ENCODE assay signal across 17 cellular contexts in genomic region chr13:113184568-113185440, GRCh38. TPM values are rescaled to one million over a fixed set of nuclear protein-coding genes. Genes with fewer than 3 reads are reported as not detected.
DNase-seq lines count a peak whose midpoint lies in the region; ATAC-seq, FAIRE-seq and TF ChIP-seq lines count a peak whose summit lies in the region.
"Had no signal": no experiment of that assay in that cellular context is flagged by ENCODE, and none has a peak within 500 bp of the region (broad histone marks: within the 10 kb centered on the region; RNA-seq: fewer than 3 reads in every experiment).

No MANE protein-coding gene starts in this region.

- intact Hi-C loops in IMR-90 (cut with micrococcal nuclease) (no loop called here), natural killer cell (cut with micrococcal nuclease) (loop anchor here (5.0 to 10.0 kb wide), 3 partner anchors 33 to 690 kb away; partner anchors contain the start of gene LAMP1)

- H4K5ac ChIP-seq in IMR-90 (ENCODE audit: low read depth, low read length): peak overlapping the region; percentile 15; the same call in 1 of the 2 replicates

- H2BK5ac ChIP-seq in IMR-90 (ENCODE audit: low read depth, low read length, poor library complexity, severe bottlenecking): peak overlapping the region; percentile 61

- no peak for TF ChIP-seq RAD21 in IMR-90 (IDR thresholded peaks at IDR 0.05; ENCODE audit: low read length)

- BruUV-seq in IMR-90 (replicated peaks; lab: Mats Ljungman, UMichigan): no TSS peak

- peak overlapping the region; percentile 60; the same call in 2 of the 3 replicates for H2BK15ac ChIP-seq in IMR-90 (ENCODE audit: low read depth, low read length)

- H3K27ac ChIP-seq in IMR-90 (ENCODE audit: insufficient read depth, low read length) (peak overlapping the region; percentile 30; the same call in 1 of the 2 replicates), astrocyte (ENCODE audit: low read depth, low read length) (no peak overlapping the region), neural progenitor cell (no peak overlapping the region)
- H3K27ac ChIP-seq: ovary, SK-N-MC had no signal

- TF ChIP-seq CTCF in IMR-90 (conservative IDR thresholded peaks at IDR 0.05; ENCODE audit: low read depth, low read length): no peak
- TF ChIP-seq CTCF in astrocyte (IDR thresholded peaks at IDR 0.05; ENCODE audit: insufficient read depth, low read depth, low read length): no peak
- no peak for TF ChIP-seq CTCF in natural killer cell (IDR thresholded peaks at IDR 0.05)
- no peak for TF ChIP-seq CTCF in neural progenitor cell (IDR thresholded peaks at IDR 0.05)

- no peak for FAIRE-seq in astrocyte (lab: Jason Lieb, UNC)
- FAIRE-seq: A204.1, D721Med had no signal

- POLR2A ChIA-PET in IMR-90 (lab: Charles Lee; ENCODE audit: unreplicated experiment): no interaction called here

- H3K9ac ChIP-seq in IMR-90 (ENCODE audit: low read depth, low read length) (no peak overlapping the region), astrocyte (ENCODE audit: low read length) (no peak overlapping the region), neural progenitor cell (no peak overlapping the region)

- H3K9me3 Mint-ChIP-seq in activated CD8-positive, alpha-beta memory T cell treated with anti-CD3 and anti-CD28 coated beads, Interleukin-2, amount 10 ng/mL, durations not matched to agents 7 days and 5 days (ENCODE audit: low read depth): peaks cover 2% of the 10 kb centered on the region
- H3K9me3 Mint-ChIP-seq in astrocyte (ENCODE audit: unreplicated experiment) (no peaks in the 10 kb centered on the region), natural killer cell (no peaks in the 10 kb centered on the region), neural progenitor cell (no peaks in the 10 kb centered on the region)

- peak overlapping the region; percentile 28 for H2BK20ac ChIP-seq in IMR-90 (ENCODE audit: low read depth, low read length)

- H3K4ac ChIP-seq in IMR-90 (ENCODE audit: low read depth, low read length): peak overlapping the region; percentile 44

- H2AK9ac ChIP-seq in IMR-90 (replicated peaks; ENCODE audit: low read depth, low read length, poor library complexity): no peak overlapping the region

- no peak overlapping the region for H3K4me3 ChIP-seq in IMR-90 (ENCODE audit: insufficient read depth, low read depth, low read length)
- no peak overlapping the region for H3K4me3 ChIP-seq in astrocyte (ENCODE audit: insufficient read depth, low read depth, low read length)
- no peak overlapping the region for H3K4me3 ChIP-seq in neural progenitor cell
- H3K4me3 ChIP-seq: lung, ovary, SK-N-MC had no signal

- CTCF ChIA-PET in activated CD8-positive, alpha-beta memory T cell treated with anti-CD3 and anti-CD28 coated beads, Interleukin-2, amount 10 ng/mL, durations not matched to agents 7 days and 5 days (lab: Charles Lee): interaction anchor here (4.0 kb wide), 1 partner anchor 25 kb away, joined by 18 read pairs; the partner anchor contains the start of genes CUL4A and PCID2
- CTCF ChIA-PET in IMR-90 (lab: Yijun Ruan, JAX): interaction anchor here (1.2 kb wide), 1 partner anchor 19 kb away, joined by 3 read pairs; no protein-coding TSS in a partner anchor

- peak overlapping the region; percentile 45 for H2BK120ac ChIP-seq in IMR-90 (ENCODE audit: low read depth, low read length)

- peaks cover 18% of the 10 kb centered on the region for H3K9me1 ChIP-seq in IMR-90 (ENCODE audit: insufficient read depth, low read length)

- H3K36me3 ChIP-seq in IMR-90 (ENCODE audit: control insufficient read depth, insufficient read depth, low read length) (peaks cover 49% of the 10 kb centered on the region), astrocyte (ENCODE audit: insufficient read depth, low read length) (peaks cover 30% of the 10 kb centered on the region), neural progenitor cell (peaks cover 6% of the 10 kb centered on the region)
- H3K36me3 ChIP-seq: ovary had no signal

- no peak overlapping the region for H3K56ac ChIP-seq in IMR-90 (ENCODE audit: extremely low read depth, insufficient read depth, low read length)

- peak overlapping the region; percentile 51 for H3K4me3 Mint-ChIP-seq in activated CD8-positive, alpha-beta memory T cell treated with anti-CD3 and anti-CD28 coated beads, Interleukin-2, amount 10 ng/mL, durations not matched to agents 7 days and 5 days
- H3K4me3 Mint-ChIP-seq in astrocyte (ENCODE audit: unreplicated experiment): peak overlapping the region; percentile 40
- H3K4me3 Mint-ChIP-seq in natural killer cell: peak overlapping the region; percentile 90
- no peak overlapping the region for H3K4me3 Mint-ChIP-seq in neural progenitor cell

- H2AK5ac ChIP-seq in IMR-90 (ENCODE audit: low read depth, low read length): peak overlapping the region; percentile 71; the same call in 1 of the 2 replicates

- H3K14ac ChIP-seq in IMR-90 (replicated peaks; ENCODE audit: low read depth, low read length): peak overlapping the region; percentile 36; the same call in 1 of the 2 replicates

- dilution Hi-C loops in IMR-90 (cut with HindIII; ENCODE audit: low sequenced_read_pairs, unreplicated experiment): no loop called here

- H3K9me3 ChIP-seq in IMR-90 (ENCODE audit: control insufficient read depth, insufficient read depth, low read length): peaks cover 7% of the 10 kb centered on the region; the same call in 1 of the 2 replicates
- no peaks in the 10 kb centered on the region for H3K9me3 ChIP-seq in astrocyte (ENCODE audit: insufficient read depth, low read depth, low read length)
- H3K9me3 ChIP-seq in neural progenitor cell (ENCODE audit: low read depth): no peaks in the 10 kb centered on the region
- H3K9me3 ChIP-seq: ovary had no signal

- peak overlapping the region; percentile 79 for H3K27ac Mint-ChIP-seq in activated CD8-positive, alpha-beta memory T cell treated with anti-CD3 and anti-CD28 coated beads, Interleukin-2, amount 10 ng/mL, durations not matched to agents 7 days and 5 days
- H3K27ac Mint-ChIP-seq in astrocyte (ENCODE audit: unreplicated experiment) (no peak overlapping the region), natural killer cell (peak overlapping the region; percentile 72 to 100), neural progenitor cell (no peak overlapping the region)

- no peak overlapping the region for H3K18ac ChIP-seq in IMR-90 (ENCODE audit: low read depth, low read length)

- ATAC-seq in activated CD8-positive, alpha-beta memory T cell treated with anti-CD3 and anti-CD28 coated beads, Interleukin-2, amount 10 ng/mL, durations not matched to agents 7 days and 5 days: peak; percentile 76
- ATAC-seq in IMR-90 (ENCODE audit: low read depth) (no peak), natural killer cell (peak; percentile 30 to 45 (median 42)), HG03521 (IDR thresholded peaks at IDR 0.05; ENCODE audit: unreplicated experiment) (no peak)

- H3K27me3 ChIP-seq in IMR-90 (ENCODE audit: control insufficient read depth, insufficient read depth, low read length) (no peaks in the 10 kb centered on the region), astrocyte (ENCODE audit: insufficient read depth, low read length) (no peaks in the 10 kb centered on the region), neural progenitor cell (no peaks in the 10 kb centered on the region)
- H3K27me3 ChIP-seq: ovary had no signal

- peaks cover 69% of the 10 kb centered on the region for H3K4me1 Mint-ChIP-seq in activated CD8-positive, alpha-beta memory T cell treated with anti-CD3 and anti-CD28 coated beads, Interleukin-2, amount 10 ng/mL, durations not matched to agents 7 days and 5 days
- peaks cover 29% of the 10 kb centered on the region for H3K4me1 Mint-ChIP-seq in astrocyte (ENCODE audit: low read depth, unreplicated experiment)
- H3K4me1 Mint-ChIP-seq in natural killer cell: peaks cover 57 to 70% of the 10 kb centered on the region in 2 donors
- peaks cover 15% of the 10 kb centered on the region for H3K4me1 Mint-ChIP-seq in neural progenitor cell

- no peaks in the 10 kb centered on the region for H3K27me3 Mint-ChIP-seq in activated CD8-positive, alpha-beta memory T cell treated with anti-CD3 and anti-CD28 coated beads, Interleukin-2, amount 10 ng/mL, durations not matched to agents 7 days and 5 days
- H3K27me3 Mint-ChIP-seq in astrocyte (ENCODE audit: low read depth, unreplicated experiment) (no peaks in the 10 kb centered on the region), natural killer cell (ENCODE audit: low read depth in 2 of 2) (peaks cover 0 to 2% of the 10 kb centered on the region in 2 donors), neural progenitor cell (ENCODE audit: insufficient read depth, low read depth) (no peaks in the 10 kb centered on the region)

- H4K91ac ChIP-seq in IMR-90 (ENCODE audit: insufficient read depth, low read depth, low read length): peak overlapping the region; percentile 1; the same call in 1 of the 2 replicates

- H3K36me3 Mint-ChIP-seq in activated CD8-positive, alpha-beta memory T cell treated with anti-CD3 and anti-CD28 coated beads, Interleukin-2, amount 10 ng/mL, durations not matched to agents 7 days and 5 days: peaks cover 57% of the 10 kb centered on the region
- H3K36me3 Mint-ChIP-seq in astrocyte (ENCODE audit: low read depth, unreplicated experiment): peaks cover 27% of the 10 kb centered on the region
- peaks cover 31% of the 10 kb centered on the region for H3K36me3 Mint-ChIP-seq in natural killer cell
- peaks cover 38% of the 10 kb centered on the region for H3K36me3 Mint-ChIP-seq in neural progenitor cell

- peak overlapping the region; percentile 35 to 37; a peak in 2 of 4 replicates for H4K8ac ChIP-seq in IMR-90 (ENCODE audit: low read depth in 2 of 2, low read length in 2 of 2)

- H3K4me1 ChIP-seq in IMR-90 (ENCODE audit: control insufficient read depth, insufficient read depth, low read length) (peaks cover 24% of the 10 kb centered on the region), astrocyte (ENCODE audit: insufficient read depth, low read length) (peaks cover 42% of the 10 kb centered on the region), neural progenitor cell (peaks cover 12% of the 10 kb centered on the region)

- peaks cover 41 to 72% of the 10 kb centered on the region in 2 experiments for H3K79me1 ChIP-seq in IMR-90 (ENCODE audit: low read depth in 1 of 2, low read length in 2 of 2)

- H2AFZ ChIP-seq in IMR-90 (replicated peaks; ENCODE audit: low read length, poor library complexity) (no peak overlapping the region), astrocyte (ENCODE audit: low read depth, low read length) (no peak overlapping the region), neural progenitor cell (replicated peaks) (no peak overlapping the region)

- H3K79me2 ChIP-seq in astrocyte (ENCODE audit: insufficient read depth, low read length) (peaks cover 25% of the 10 kb centered on the region), neural progenitor cell (ENCODE audit: low read depth) (no peaks in the 10 kb centered on the region)

- no peaks in the 10 kb centered on the region for H4K20me1 ChIP-seq in IMR-90 (ENCODE audit: insufficient read depth, low read length)
- no peaks in the 10 kb centered on the region for H4K20me1 ChIP-seq in astrocyte (ENCODE audit: insufficient read depth, low read length)
- H4K20me1 ChIP-seq in neural progenitor cell (ENCODE audit: low read depth): peaks cover 15% of the 10 kb centered on the region

- peaks cover 17% of the 10 kb centered on the region for H3F3A ChIP-seq in neural progenitor cell (ENCODE audit: low read depth)

- in situ Hi-C loops in IMR-90 (cut with MboI; ENCODE audit: low sequenced_read_pairs): no loop called here

- WGBS in IMR-90 (ENCODE audit: extremely low coverage in 2 of 2, insufficient read length in 1 of 2), 2 experiments: 96% methylated on average over 10 of the region's 22 CpGs; no CpG with 5 or more reads in 1 of the 2 experiments

- H3K4me2 ChIP-seq in IMR-90 (ENCODE audit: low read depth, low read length) (no peak overlapping the region), astrocyte (ENCODE audit: low read length) (no peak overlapping the region), neural progenitor cell (no peak overlapping the region)

- H3K23ac ChIP-seq in IMR-90 (ENCODE audit: low read depth, low read length): no peak overlapping the region; the same call in 1 of the 2 replicates

- peak; percentile 68 for DNase-seq in activated CD8-positive, alpha-beta memory T cell treated with anti-CD3 and anti-CD28 coated beads, Interleukin-2, amount 10 ng/mL, durations not matched to agents 7 days and 5 days
- DNase-seq in activated CD8-positive, alpha-beta memory T cell treated with anti-CD3 and anti-CD28 coated beads for 24 hours: no peak
- DNase-seq in IMR-90 (no peak), astrocyte (ENCODE audit: low read depth) (no peak), natural killer cell (peak; percentile 33), neural progenitor cell (ENCODE audit: low spot score) (no peak), amniotic stem cell (lab: John Stamatoyannopoulos, UW) (no peak)
- DNase-seq: activated CD4-positive, CD25-positive, alpha-beta regulatory T cell; cortex of kidney; ovary had no signal

- TF ChIP-seq POLR2A in IMR-90 (IDR thresholded peaks at IDR 0.05; ENCODE audit: low read depth, low read length): no peak

RNA-seq across cellular contexts. Expression of gene PCID2, which starts 23.7 kb away (rescaled TPM):
- total RNA-seq in activated CD8-positive, alpha-beta memory T cell treated with anti-CD3 and anti-CD28 coated beads, Interleukin-2, amount 10 ng/mL, durations not matched to agents 7 days and 5 days: 10 to 100 TPM; 60.3 to 68.0 TPM
- 72.8 and 90.9 TPM in 2 replicates for total RNA-seq in IMR-90 (2012; rRNA removed)
- polyA plus RNA-seq in IMR-90 (2012; rRNA removed): 71.7 and 83.5 TPM in 2 replicates
- polyA plus RNA-seq in IMR-90 (2012; cell fraction: cytosol; rRNA removed): 25.2 and 46.9 TPM in 2 replicates
- polyA plus RNA-seq in IMR-90 (2012; cell fraction: nucleus; rRNA removed; ENCODE audit: low replicate concordance): 56.5 and 157 TPM in 2 replicates
- 29.6 and 31.5 TPM in 2 replicates for total RNA-seq in astrocyte
- total RNA-seq in natural killer cell: 10 to 100 TPM; 26.4 to 68.9 (median 42.3) TPM
- total RNA-seq in neural progenitor cell (ENCODE audit: low replicate concordance): 91.1 and 99.6 TPM in 2 replicates

RNA-seq across cellular contexts. Expression of gene CUL4A, which starts 24.6 kb away (rescaled TPM):
- total RNA-seq in activated CD8-positive, alpha-beta memory T cell treated with anti-CD3 and anti-CD28 coated beads, Interleukin-2, amount 10 ng/mL, durations not matched to agents 7 days and 5 days: 10 to 100 TPM; 73.8 to 76.0 TPM
- total RNA-seq in IMR-90 (2012; rRNA removed): 128 and 146 TPM in 2 replicates
- polyA plus RNA-seq in IMR-90 (2012; rRNA removed): 68.7 and 86.0 TPM in 2 replicates
- polyA plus RNA-seq in IMR-90 (2012; cell fraction: cytosol; rRNA removed): 35.5 and 36.9 TPM in 2 replicates
- 77.4 and 122 TPM in 2 replicates for polyA plus RNA-seq in IMR-90 (2012; cell fraction: nucleus; rRNA removed; ENCODE audit: low replicate concordance)
- total RNA-seq in astrocyte: 71.3 and 81.3 TPM in 2 replicates
- total RNA-seq in natural killer cell: 10 to 100 TPM; 56.3 to 97.8 (median 97.7) TPM
- total RNA-seq in neural progenitor cell (ENCODE audit: low replicate concordance): 95.1 and 96.0 TPM in 2 replicates

RNA-seq across cellular contexts. Expression of gene PROZ, which starts 26.4 kb away (rescaled TPM):
- not detected for total RNA-seq in activated CD8-positive, alpha-beta memory T cell treated with anti-CD3 and anti-CD28 coated beads, Interleukin-2, amount 10 ng/mL, durations not matched to agents 7 days and 5 days
- total RNA-seq in IMR-90 (2012; rRNA removed): not detected in 2 replicates
- polyA plus RNA-seq in IMR-90 (2012; rRNA removed): not detected in 2 replicates
- polyA plus RNA-seq in IMR-90 (2012; cell fraction: cytosol; rRNA removed): not detected in 2 replicates
- not detected in 2 replicates for polyA plus RNA-seq in IMR-90 (2012; cell fraction: nucleus; rRNA removed; ENCODE audit: low replicate concordance)
- not detected in 2 replicates for total RNA-seq in astrocyte
- under 1 TPM in 1 of 3 donors, not detected in 2; 0.82 TPM for total RNA-seq in natural killer cell
- not detected in 2 replicates for total RNA-seq in neural progenitor cell (ENCODE audit: low replicate concordance)
- total RNA-seq: lung, ovary, temporal lobe had no signal
- polyA plus RNA-seq: adipose tissue, lung, ovary had no signal

Comparison
In these comparisons a context has a peak if more than half of its experiments do, and no peak if none do; other contexts are left out.
1. DNase-seq: peak in activated CD8-positive, alpha-beta memory T cell treated with anti-CD3 and anti-CD28 coated beads, Interleukin-2, amount 10 ng/mL, durations not matched to agents 7 days and 5 days (single experiment) and natural killer cell (single experiment); none in activated CD8-positive, alpha-beta memory T cell treated with anti-CD3 and anti-CD28 coated beads for 24 hours (single experiment), IMR-90 (single experiment), astrocyte (single experiment), neural progenitor cell (single experiment) and amniotic stem cell (single experiment).
2. ATAC-seq: peak in activated CD8-positive, alpha-beta memory T cell treated with anti-CD3 and anti-CD28 coated beads, Interleukin-2, amount 10 ng/mL, durations not matched to agents 7 days and 5 days (single experiment) and natural killer cell (3 of 3); none in IMR-90 (single experiment) and HG03521 (single experiment).
3. H3K27ac Mint-ChIP-seq: peak in activated CD8-positive, alpha-beta memory T cell treated with anti-CD3 and anti-CD28 coated beads, Interleukin-2, amount 10 ng/mL, durations not matched to agents 7 days and 5 days (single experiment) and natural killer cell (2 of 2); none in astrocyte (single experiment) and neural progenitor cell (single experiment).